Comparison of ENCODE assay signal across 21 cellular contexts in genomic region chr15:39649765-39650164, GRCh38.
"Had no signal": no experiment of that assay in that cellular context is flagged by ENCODE, and none has a peak within 500 bp of the region (broad histone marks: within the 10 kb centered on the region; RNA-seq: fewer than 3 reads in every experiment).

No MANE protein-coding gene starts in this region.

- H2AFZ ChIP-seq: parathyroid adenoma had no signal

- DNase-seq: activated CD4-positive, alpha-beta T cell treated with anti-CD3 and anti-CD28 coated beads for 1 hour; activated CD4-positive, alpha-beta T cell treated with anti-CD3 and anti-CD28 coated beads, Interleukin-2, amount 50 U/mL, for 1 hour; activated CD8-positive, alpha-beta T cell treated with anti-CD3 and anti-CD28 coated beads, Interleukin-2, amount 10 ng/mL, durations not matched to agents 7 days and 5 days; activated gamma-delta T cell; activated naive CD4-positive, alpha-beta T cell treated with anti-CD3 and anti-CD28 coated beads, Interleukin-2, amount 50 U/mL, for 16 hours; aorta; caudate nucleus; dermis blood vessel endothelial cell; effector CD8-positive, alpha-beta T cell; foreskin melanocyte; glutamatergic neuron; stimulated activated CD4-positive, alpha-beta T cell treated with anti-CD3 and anti-CD28 coated beads, Interleukin-2, amount 100 ng/mL, for 48 hours; stimulated activated CD8-positive, alpha-beta memory T cell treated with anti-CD3 and anti-CD28 coated beads, Interleukin-4, amount 100 ng/mL, for 48 hours; stimulated activated naive B cell treated with anti-CD40 and anti-IgM and Interleukin-4, amounts not matched to agents 10 μg/mL and 1 μg/mL and 100 μg/mL, for 72 hours; SW 1271; trophoblast cell had no signal

- H3K27ac ChIP-seq: parathyroid adenoma, SK-N-MC had no signal

- H3K4me1 ChIP-seq: parathyroid adenoma had no signal

- H3K4me3 ChIP-seq: lung, SK-N-MC had no signal

- ATAC-seq: activated CD8-positive, alpha-beta T cell treated with anti-CD3 and anti-CD28 coated beads, Interleukin-2, amount 10 ng/mL, durations not matched to agents 7 days and 5 days; natural killer cell treated with Interleukin-12 subunit alpha and Interleukin-12 subunit beta and Interleukin-15 and Interleukin-18, amount 100 ng/mL, for 72 hours; sciatic nerve; stimulated activated naive B cell treated with anti-CD40 and anti-IgM and Interleukin-4, amounts not matched to agents 10 μg/mL and 1 μg/mL and 100 μg/mL, for 72 hours had no signal

- H3K9ac ChIP-seq: parathyroid adenoma had no signal
